ENCODE assay signal across 12 cellular contexts in the genomic region with DNA sequence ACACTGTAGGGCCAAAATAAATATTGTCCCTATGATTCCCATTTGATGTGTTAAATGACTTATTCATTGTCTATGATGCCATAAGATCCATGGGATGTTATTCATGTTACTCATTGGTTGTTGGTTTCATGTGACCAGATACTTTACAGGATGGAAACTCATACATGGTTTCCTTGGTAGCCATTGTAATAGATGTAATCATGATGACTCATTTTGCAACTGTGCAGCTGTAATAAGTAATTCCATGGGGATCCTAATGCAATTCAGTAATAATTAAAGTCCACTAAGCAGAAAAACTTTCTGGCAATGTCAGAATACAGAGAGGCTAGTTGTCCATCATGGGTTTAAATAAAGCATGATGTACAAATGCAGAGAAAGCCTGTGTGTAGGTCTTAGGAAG.
A peak's percentile ranks its signal among the peaks of the same experiment; 100 is the strongest.
DNase-seq lines count a peak whose midpoint lies in the region; ATAC-seq and TF ChIP-seq lines count a peak whose summit lies in the region.
"Had no signal": no experiment of that assay in that cellular context is flagged by ENCODE, and none has a peak within 500 bp of the region (broad histone marks: within the 10 kb centered on the region; RNA-seq: fewer than 3 reads in every experiment).

No MANE protein-coding gene starts in this region.

- H3K4me3 ChIP-seq in epithelial cell of esophagus (ENCODE audit: low read length) (no peak overlapping the region), mucosa of descending colon (no peak overlapping the region), stomach (no peak overlapping the region)
- H3K4me3 ChIP-seq: smooth muscle cell had no signal

- H3K27me3 ChIP-seq in stomach: no peaks in the 10 kb centered on the region

- TF ChIP-seq CTCF in epithelial cell of esophagus (IDR thresholded peaks at IDR 0.05; ENCODE audit: insufficient read depth, low read depth, low read length, missing control alignments) (no peak), mucosa of descending colon (IDR thresholded peaks at IDR 0.05) (no peak), stomach (IDR thresholded peaks at IDR 0.05) (no peak)

- no peak overlapping the region for H3K27ac ChIP-seq in stomach

- TF ChIP-seq POLR2A in stomach (IDR thresholded peaks at IDR 0.05): no peak

- H3K4me1 ChIP-seq in mucosa of descending colon (ENCODE audit: low read depth) (peaks cover 10% of the 10 kb centered on the region), stomach (peaks cover 5 to 11% (median 8%) of the 10 kb centered on the region in 4 donors)

- ATAC-seq in mucosa of descending colon: peak; percentile 50

- DNase-seq in DMS53 treated with DMSO at 0.1 percent for 48 hours (lab: John Stamatoyannopoulos, UW; ENCODE audit: unreplicated experiment): peak; percentile 41
- peak; percentile 0 for DNase-seq in NCI-H69 (lab: John Stamatoyannopoulos, UW)
- DNase-seq in epithelial cell of esophagus (ENCODE audit: low read depth): peak; percentile 92
- no peak for DNase-seq in mucosa of descending colon
- no peak for DNase-seq in SIG-M5 treated with dmso at 0.1 percent for 504 hours (lab: John Stamatoyannopoulos, UW; ENCODE audit: unreplicated experiment)
- DNase-seq in D341Med (ENCODE audit: low spot score): no peak
- no peak for DNase-seq in stomach
- no peak for DNase-seq in NCI-H345 (lab: John Stamatoyannopoulos, UW)
- DNase-seq: activated CD4-positive, alpha-beta memory T cell treated with anti-CD3 and anti-CD28 coated beads, Interleukin-2, amount 10 ng/mL, durations not matched to agents 7 days and 5 days; activated gamma-delta T cell treated with Interleukin-2 at 50 U/mL for 16 hours; COR-L47 had no signal

- H3K36me3 ChIP-seq in mucosa of descending colon (ENCODE audit: low read depth) (no peaks in the 10 kb centered on the region), stomach (no peaks in the 10 kb centered on the region)

- no peak for TF ChIP-seq EP300 in stomach (IDR thresholded peaks at IDR 0.05)

- H3K9me3 ChIP-seq in mucosa of descending colon (no peaks in the 10 kb centered on the region), stomach (peaks cover 0 to 8% (median 0%) of the 10 kb centered on the region in 4 donors)

- intact Hi-C loops in mucosa of descending colon (cut with DNase I, micrococcal nuclease): no loop called here
- intact Hi-C loops in stomach (cut with DNase I; ENCODE audit: low total_unique reads): no loop called here

Comparison
In these comparisons a context has a peak if more than half of its experiments do, and no peak if none do; other contexts are left out.
1. DNase-seq: peak in DMS53 treated with DMSO at 0.1 percent for 48 hours (single experiment), NCI-H69 (single experiment) and epithelial cell of esophagus (single experiment); none in mucosa of descending colon (0 of 3), SIG-M5 treated with dmso at 0.1 percent for 504 hours (single experiment), D341Med (single experiment), stomach (single experiment) and NCI-H345 (single experiment).